ENCODE assay signal across 29 cellular contexts in genomic region chr7:48112431-48113165, GRCh38. TPM values are rescaled to one million over a fixed set of nuclear protein-coding genes. Genes with fewer than 3 reads are reported as not detected.
DNase-seq lines count a peak whose midpoint lies in the region; ATAC-seq and TF ChIP-seq lines count a peak whose summit lies in the region.
"Had no signal": no experiment of that assay in that cellular context is flagged by ENCODE, and none has a peak within 500 bp of the region (broad histone marks: within the 10 kb centered on the region; RNA-seq: fewer than 3 reads in every experiment).

No MANE protein-coding gene starts in this region.

- CTCF ChIA-PET in activated CD4-positive, alpha-beta T cell treated with anti-CD3 and anti-CD28 coated beads for 36 hours (lab: Charles Lee): interaction anchor here (0.5 to 0.7 kb wide), 2 partner anchors 146 to 167 kb away, joined by 3 to 4 read pairs; no protein-coding TSS in a partner anchor

- peak; percentile 51 for DNase-seq in activated CD4-positive, alpha-beta T cell treated with anti-CD3 and anti-CD28 coated beads, Interleukin-2, amount 10 ng/mL, durations not matched to agents 24 days and 14 days
- no peak for DNase-seq in activated CD4-positive, alpha-beta T cell treated with anti-CD3 and anti-CD28 coated beads for 36 hours
- DNase-seq in adipocyte (ENCODE audit: low read depth): peak; percentile 45
- peak; percentile 18 for DNase-seq in fibroblast of pulmonary artery (ENCODE audit: low read depth)
- no peak for DNase-seq in DMS79 treated with DMSO at 0.1 percent for 48 hours (lab: John Stamatoyannopoulos, UW)
- DNase-seq in stimulated activated naive CD8-positive, alpha-beta T cell treated with anti-CD3 and anti-CD28 coated beads, Interleukin-15, amount 100 ng/mL, for 72 hours: no peak
- no peak for DNase-seq in DMS114 treated with DMSO at 0.1 percent for 48 hours (lab: John Stamatoyannopoulos, UW; ENCODE audit: unreplicated experiment)
- no peak for DNase-seq in stimulated activated CD4-positive, alpha-beta T cell treated with anti-CD3 and anti-CD28 coated beads, Interleukin-2, amount 100 ng/mL, for 24 hours
- DNase-seq: activated CD4-positive, alpha-beta T cell treated with anti-CD3 and anti-CD28 coated beads for 48 hours; activated CD8-positive, alpha-beta memory T cell treated with anti-CD3 and anti-CD28 coated beads, Interleukin-2, amount 10 ng/mL, durations not matched to agents 7 days and 5 days; activated naive CD4-positive, alpha-beta T cell treated with anti-CD3 and anti-CD28 coated beads for 36 hours; activated T-cell treated with anti-CD3 and anti-CD28 coated beads, Interleukin-2, amount 50 U/mL, for 72 hours; amygdala; CD8-positive, alpha-beta memory T cell; dermis blood vessel endothelial cell; heart right ventricle; mesendoderm; naive B cell; NCI-H1048; NCI-H187; NCI-H69; retina; RPMI8226; stomach; T-helper 2 cell; tibial artery had no signal

- H3K27me3 Mint-ChIP-seq in activated CD4-positive, alpha-beta T cell treated with anti-CD3 and anti-CD28 coated beads, Interleukin-2, amount 10 ng/mL, durations not matched to agents 24 days and 14 days: no peaks in the 10 kb centered on the region
- peaks cover 2% of the 10 kb centered on the region for H3K27me3 Mint-ChIP-seq in activated CD4-positive, alpha-beta T cell treated with anti-CD3 and anti-CD28 coated beads for 36 hours
- H3K27me3 Mint-ChIP-seq in stimulated activated naive CD8-positive, alpha-beta T cell treated with anti-CD3 and anti-CD28 coated beads, Interleukin-15, amount 100 ng/mL, for 72 hours: peaks cover 12% of the 10 kb centered on the region
- H3K27me3 Mint-ChIP-seq: activated CD8-positive, alpha-beta memory T cell treated with anti-CD3 and anti-CD28 coated beads, Interleukin-2, amount 10 ng/mL, durations not matched to agents 7 days and 5 days had no signal

- no peaks in the 10 kb centered on the region for H3K27me3 ChIP-seq in adipocyte (replicated peaks; ENCODE audit: control insufficient read depth, insufficient read depth, low read length)
- H3K27me3 ChIP-seq: heart right ventricle, stomach, tibial artery had no signal

- no peak overlapping the region for H3K4me3 ChIP-seq in adipocyte (ENCODE audit: low read length)
- H3K4me3 ChIP-seq in fibroblast of pulmonary artery (replicated peaks; ENCODE audit: low read depth, low read length): no peak overlapping the region
- H3K4me3 ChIP-seq: GM12878, heart right ventricle, stomach, tibial artery had no signal

- no peak overlapping the region for H3K27ac Mint-ChIP-seq in activated CD4-positive, alpha-beta T cell treated with anti-CD3 and anti-CD28 coated beads, Interleukin-2, amount 10 ng/mL, durations not matched to agents 24 days and 14 days
- no peak overlapping the region for H3K27ac Mint-ChIP-seq in activated CD4-positive, alpha-beta T cell treated with anti-CD3 and anti-CD28 coated beads for 36 hours
- no peak overlapping the region for H3K27ac Mint-ChIP-seq in stimulated activated naive CD8-positive, alpha-beta T cell treated with anti-CD3 and anti-CD28 coated beads, Interleukin-15, amount 100 ng/mL, for 72 hours
- H3K27ac Mint-ChIP-seq: activated CD8-positive, alpha-beta memory T cell treated with anti-CD3 and anti-CD28 coated beads, Interleukin-2, amount 10 ng/mL, durations not matched to agents 7 days and 5 days; activated naive CD4-positive, alpha-beta T cell treated with anti-CD3 and anti-CD28 coated beads for 36 hours; activated T-cell treated with anti-CD3 and anti-CD28 coated beads, Interleukin-2, amount 50 U/mL, for 72 hours; naive B cell had no signal

- POLR2A ChIA-PET in activated CD4-positive, alpha-beta T cell treated with anti-CD3 and anti-CD28 coated beads for 36 hours (lab: Charles Lee): no interaction called here

- no peak overlapping the region for H3K4me3 Mint-ChIP-seq in activated CD4-positive, alpha-beta T cell treated with anti-CD3 and anti-CD28 coated beads, Interleukin-2, amount 10 ng/mL, durations not matched to agents 24 days and 14 days
- no peak overlapping the region for H3K4me3 Mint-ChIP-seq in activated CD4-positive, alpha-beta T cell treated with anti-CD3 and anti-CD28 coated beads for 36 hours
- no peak overlapping the region for H3K4me3 Mint-ChIP-seq in stimulated activated naive CD8-positive, alpha-beta T cell treated with anti-CD3 and anti-CD28 coated beads, Interleukin-15, amount 100 ng/mL, for 72 hours
- H3K4me3 Mint-ChIP-seq: activated CD8-positive, alpha-beta memory T cell treated with anti-CD3 and anti-CD28 coated beads, Interleukin-2, amount 10 ng/mL, durations not matched to agents 7 days and 5 days; activated naive CD4-positive, alpha-beta T cell treated with anti-CD3 and anti-CD28 coated beads for 36 hours; activated T-cell treated with anti-CD3 and anti-CD28 coated beads, Interleukin-2, amount 50 U/mL, for 72 hours; CD8-positive, alpha-beta memory T cell; naive B cell had no signal

- ATAC-seq in activated CD4-positive, alpha-beta T cell treated with anti-CD3 and anti-CD28 coated beads for 36 hours: no peak
- ATAC-seq in stimulated activated naive CD8-positive, alpha-beta T cell treated with anti-CD3 and anti-CD28 coated beads, Interleukin-15, amount 100 ng/mL, for 72 hours: no peak
- ATAC-seq: activated CD8-positive, alpha-beta memory T cell treated with anti-CD3 and anti-CD28 coated beads, Interleukin-2, amount 10 ng/mL, durations not matched to agents 7 days and 5 days; activated T-cell treated with anti-CD3 and anti-CD28 coated beads, Interleukin-2, amount 50 U/mL, for 72 hours; GM12878; heart right ventricle; HepG2 had no signal

- no peaks in the 10 kb centered on the region for H3K9me3 Mint-ChIP-seq in activated CD4-positive, alpha-beta T cell treated with anti-CD3 and anti-CD28 coated beads, Interleukin-2, amount 10 ng/mL, durations not matched to agents 24 days and 14 days
- no peaks in the 10 kb centered on the region for H3K9me3 Mint-ChIP-seq in activated CD4-positive, alpha-beta T cell treated with anti-CD3 and anti-CD28 coated beads for 36 hours (ENCODE audit: low read depth)
- no peaks in the 10 kb centered on the region for H3K9me3 Mint-ChIP-seq in stimulated activated naive CD8-positive, alpha-beta T cell treated with anti-CD3 and anti-CD28 coated beads, Interleukin-15, amount 100 ng/mL, for 72 hours
- H3K9me3 Mint-ChIP-seq: activated naive CD4-positive, alpha-beta T cell treated with anti-CD3 and anti-CD28 coated beads for 36 hours; activated T-cell treated with anti-CD3 and anti-CD28 coated beads, Interleukin-2, amount 50 U/mL, for 72 hours; CD8-positive, alpha-beta memory T cell; naive B cell had no signal

- no peaks in the 10 kb centered on the region for H3K4me1 ChIP-seq in adipocyte (ENCODE audit: control insufficient read depth, insufficient read depth, low read length)
- H3K4me1 ChIP-seq: stomach, tibial artery had no signal

- no peaks in the 10 kb centered on the region for H3K9me3 ChIP-seq in adipocyte (ENCODE audit: control insufficient read depth, low read length)
- H3K9me3 ChIP-seq: heart right ventricle, stomach, tibial artery had no signal

- H3K36me3 ChIP-seq in adipocyte (ENCODE audit: control insufficient read depth, insufficient read depth, low read length, severe bottlenecking): peaks cover 18% of the 10 kb centered on the region

- no peak for TF ChIP-seq CTCF in fibroblast of pulmonary artery (IDR thresholded peaks at IDR 0.05; ENCODE audit: low read length, missing control alignments)

- intact Hi-C loops in activated CD4-positive, alpha-beta T cell treated with anti-CD3 and anti-CD28 coated beads, Interleukin-2, amount 10 ng/mL, durations not matched to agents 24 days and 14 days (cut with micrococcal nuclease): no loop called here
- intact Hi-C loops in activated CD4-positive, alpha-beta T cell treated with anti-CD3 and anti-CD28 coated beads for 36 hours (cut with DNase I, micrococcal nuclease): no loop called here

- peaks cover 17% of the 10 kb centered on the region for H3K36me3 Mint-ChIP-seq in activated CD4-positive, alpha-beta T cell treated with anti-CD3 and anti-CD28 coated beads, Interleukin-2, amount 10 ng/mL, durations not matched to agents 24 days and 14 days (ENCODE audit: low read depth)
- H3K36me3 Mint-ChIP-seq in activated CD4-positive, alpha-beta T cell treated with anti-CD3 and anti-CD28 coated beads for 36 hours (ENCODE audit: low read depth): peaks cover 11% of the 10 kb centered on the region

- H3K4me1 Mint-ChIP-seq in activated CD4-positive, alpha-beta T cell treated with anti-CD3 and anti-CD28 coated beads, Interleukin-2, amount 10 ng/mL, durations not matched to agents 24 days and 14 days: peaks cover 11% of the 10 kb centered on the region
- H3K4me1 Mint-ChIP-seq in activated CD4-positive, alpha-beta T cell treated with anti-CD3 and anti-CD28 coated beads for 36 hours: peaks cover 10% of the 10 kb centered on the region
- peaks cover 20% of the 10 kb centered on the region for H3K4me1 Mint-ChIP-seq in stimulated activated naive CD8-positive, alpha-beta T cell treated with anti-CD3 and anti-CD28 coated beads, Interleukin-15, amount 100 ng/mL, for 72 hours

- no peak overlapping the region for H3K9ac ChIP-seq in adipocyte (ENCODE audit: low read length)

RNA-seq across cellular contexts. Expression of gene UPP1, which starts 23.5 kb away (rescaled TPM):
- total RNA-seq in activated CD4-positive, alpha-beta T cell treated with anti-CD3 and anti-CD28 coated beads, Interleukin-2, amount 10 ng/mL, durations not matched to agents 24 days and 14 days: 61.5 and 64.2 TPM in 2 replicates
- 10 to 100 TPM; 51.6 to 70.7 TPM for total RNA-seq in activated CD4-positive, alpha-beta T cell treated with anti-CD3 and anti-CD28 coated beads for 36 hours

RNA-seq across cellular contexts. Expression of gene ABCA13, which starts 58.7 kb away (rescaled TPM):
- total RNA-seq in activated CD4-positive, alpha-beta T cell treated with anti-CD3 and anti-CD28 coated beads, Interleukin-2, amount 10 ng/mL, durations not matched to agents 24 days and 14 days: not detected in 2 replicates
- total RNA-seq in activated CD4-positive, alpha-beta T cell treated with anti-CD3 and anti-CD28 coated beads for 36 hours: not detected
- total RNA-seq: activated naive CD4-positive, alpha-beta T cell treated with anti-CD3 and anti-CD28 coated beads for 36 hours; activated T-cell treated with anti-CD3 and anti-CD28 coated beads, Interleukin-2, amount 50 U/mL, for 72 hours; CD8-positive, alpha-beta memory T cell; fibroblast of villous mesenchyme; HepG2 had no signal

Comparison
In these comparisons a context has a peak if more than half of its experiments do, and no peak if none do; other contexts are left out.
1. DNase-seq: peak in activated CD4-positive, alpha-beta T cell treated with anti-CD3 and anti-CD28 coated beads, Interleukin-2, amount 10 ng/mL, durations not matched to agents 24 days and 14 days (single experiment), adipocyte (single experiment) and fibroblast of pulmonary artery (single experiment); none in activated CD4-positive, alpha-beta T cell treated with anti-CD3 and anti-CD28 coated beads for 36 hours (single experiment), DMS79 treated with DMSO at 0.1 percent for 48 hours (single experiment), stimulated activated naive CD8-positive, alpha-beta T cell treated with anti-CD3 and anti-CD28 coated beads, Interleukin-15, amount 100 ng/mL, for 72 hours (0 of 2), DMS114 treated with DMSO at 0.1 percent for 48 hours (single experiment) and stimulated activated CD4-positive, alpha-beta T cell treated with anti-CD3 and anti-CD28 coated beads, Interleukin-2, amount 100 ng/mL, for 24 hours (0 of 2).